ENCODE assay signal across 21 cellular contexts in the genomic region with DNA sequence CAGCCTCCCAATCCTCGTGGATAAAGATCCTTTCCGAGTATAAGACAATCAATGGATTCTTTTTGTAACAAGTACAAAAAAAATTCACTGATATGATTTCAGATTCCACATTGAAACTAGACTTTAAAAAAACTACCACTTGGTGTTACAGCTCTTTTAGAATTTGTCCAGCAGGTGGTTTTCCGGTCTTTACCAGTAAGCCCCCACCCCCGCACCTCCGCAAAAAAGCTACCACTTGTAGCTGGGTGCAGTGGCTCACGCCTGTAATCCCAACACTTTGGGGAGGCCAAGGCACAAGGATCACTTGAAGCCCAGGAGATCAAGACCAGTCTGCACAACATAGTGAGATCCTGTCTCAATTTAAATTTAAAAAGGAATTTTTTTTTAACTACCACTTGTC.
"Had no signal": no experiment of that assay in that cellular context is flagged by ENCODE, and none has a peak within 500 bp of the region (broad histone marks: within the 10 kb centered on the region; RNA-seq: fewer than 3 reads in every experiment).

No MANE protein-coding gene starts in this region.

- H3K9me3 ChIP-seq: esophagus squamous epithelium, gastrocnemius medialis, left ventricle myocardium inferior, sigmoid colon, upper lobe of right lung had no signal

- H3K27ac ChIP-seq: coronary artery, esophagus squamous epithelium, gastrocnemius medialis, left ventricle myocardium inferior, sigmoid colon, upper lobe of right lung had no signal

- H3K4me3 ChIP-seq: coronary artery, esophagus squamous epithelium, gastrocnemius medialis, left ventricle myocardium inferior, sigmoid colon, smooth muscle cell, upper lobe of right lung had no signal

- ATAC-seq: gastrocnemius medialis; naive thymus-derived CD8-positive, alpha-beta T cell; upper lobe of right lung had no signal

- H3K36me3 ChIP-seq: esophagus squamous epithelium, gastrocnemius medialis, left ventricle myocardium inferior, sigmoid colon, upper lobe of right lung had no signal

- DNase-seq: activated B cell treated with CpG ODN at 0.5 μM for 24 hours; activated CD4-positive, alpha-beta T cell treated with anti-CD3 and anti-CD28 coated beads, Interleukin-2, amount 10 ng/mL, durations not matched to agents 7 days and 5 days; activated naive CD4-positive, alpha-beta T cell treated with anti-CD3 and anti-CD28 coated beads, Interleukin-2, amount 10 ng/mL, durations not matched to agents 7 days and 5 days; activated T-cell treated with anti-CD3 and anti-CD28 coated beads, Interleukin-2, amount 50 U/mL, for 48 hours; cerebellar nuclear complex; esophagus squamous epithelium; gastrocnemius medialis; hippocampal formation; kidney glomerular epithelial cell; left ventricle myocardium inferior; mammary epithelial cell; naive thymus-derived CD8-positive, alpha-beta T cell; retina; sigmoid colon; stimulated activated CD4-positive, alpha-beta T cell treated with anti-CD3 and anti-CD28 coated beads, Interleukin-2, amount 100 ng/mL, for 48 hours; stimulated activated naive CD4-positive, alpha-beta T cell; T-helper 1 cell; T-helper 9 cell; upper lobe of right lung had no signal

- H3K4me2 ChIP-seq: smooth muscle cell had no signal

- H3K4me1 ChIP-seq: esophagus squamous epithelium, gastrocnemius medialis, left ventricle myocardium inferior, sigmoid colon, upper lobe of right lung had no signal
